Comparison of ENCODE assay signal across 11 cellular contexts in genomic region chr12:81930037-81930436, GRCh38.
"Had no signal": no experiment of that assay in that cellular context is flagged by ENCODE, and none has a peak within 500 bp of the region (broad histone marks: within the 10 kb centered on the region; RNA-seq: fewer than 3 reads in every experiment).

No MANE protein-coding gene starts in this region.

- H3K9ac ChIP-seq: GM23248 had no signal

- H3K4me2 ChIP-seq: GM23338 had no signal

- H3K36me3 ChIP-seq: HAP-1 had no signal

- H3K27ac ChIP-seq: GM23248 had no signal

- H3K4me3 ChIP-seq: GM23248, GM23338, HAP-1 had no signal

- H2AFZ ChIP-seq: GM23248, GM23338 had no signal

- H3K9me3 ChIP-seq: HAP-1 had no signal

- ATAC-seq: GM23338, HCT116 had no signal

- DNase-seq: GOT3, H7, H9, HCEC 1CT, HFFc6 had no signal

- FAIRE-seq: H1, H54 had no signal
